Comparison of ENCODE assay signal across 2 cellular contexts in the genomic region with DNA sequence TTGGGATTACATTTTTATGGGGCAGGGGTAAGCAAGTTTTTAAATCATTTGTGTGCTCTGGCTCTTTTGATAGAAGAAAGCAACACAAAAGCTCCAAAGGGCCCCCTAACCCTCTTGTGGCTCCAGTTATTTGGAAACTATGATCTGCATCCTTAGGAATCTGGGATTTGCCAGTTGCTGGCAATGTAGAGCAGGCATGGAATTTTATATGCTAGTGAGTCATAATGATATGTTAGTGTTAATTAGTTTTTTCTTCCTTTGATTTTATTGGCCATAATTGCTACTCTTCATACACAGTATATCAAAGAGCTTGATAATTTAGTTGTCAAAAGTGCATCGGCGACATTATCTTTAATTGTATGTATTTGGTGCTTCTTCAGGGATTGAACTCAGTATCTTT.
TF ChIP-seq lines count a peak whose summit lies in the region.

No MANE protein-coding gene starts in this region.

TF ChIP-seq in HEK293, 187 proteins besides CTCF, POLR2A, EP300 and RAD21 (continued from another document):
- peak; percentile 21; the same call in 1 of the 2 replicates for TF ChIP-seq ZNF335 (tag by site-specific recombination; conservative IDR thresholded peaks at IDR 0.05)
- no peak for TF ChIP-seq KLF7 (tag by site-specific recombination; IDR thresholded peaks at IDR 0.05; ENCODE audit: borderline replicate concordance)
- 0 out of 2 replicates have a peak, but pooled peaks have one; percentile 11 for TF ChIP-seq BCL11B (tag by site-specific recombination; IDR thresholded peaks at IDR 0.05; ENCODE audit: low read depth)
- TF ChIP-seq, protein P1, sequence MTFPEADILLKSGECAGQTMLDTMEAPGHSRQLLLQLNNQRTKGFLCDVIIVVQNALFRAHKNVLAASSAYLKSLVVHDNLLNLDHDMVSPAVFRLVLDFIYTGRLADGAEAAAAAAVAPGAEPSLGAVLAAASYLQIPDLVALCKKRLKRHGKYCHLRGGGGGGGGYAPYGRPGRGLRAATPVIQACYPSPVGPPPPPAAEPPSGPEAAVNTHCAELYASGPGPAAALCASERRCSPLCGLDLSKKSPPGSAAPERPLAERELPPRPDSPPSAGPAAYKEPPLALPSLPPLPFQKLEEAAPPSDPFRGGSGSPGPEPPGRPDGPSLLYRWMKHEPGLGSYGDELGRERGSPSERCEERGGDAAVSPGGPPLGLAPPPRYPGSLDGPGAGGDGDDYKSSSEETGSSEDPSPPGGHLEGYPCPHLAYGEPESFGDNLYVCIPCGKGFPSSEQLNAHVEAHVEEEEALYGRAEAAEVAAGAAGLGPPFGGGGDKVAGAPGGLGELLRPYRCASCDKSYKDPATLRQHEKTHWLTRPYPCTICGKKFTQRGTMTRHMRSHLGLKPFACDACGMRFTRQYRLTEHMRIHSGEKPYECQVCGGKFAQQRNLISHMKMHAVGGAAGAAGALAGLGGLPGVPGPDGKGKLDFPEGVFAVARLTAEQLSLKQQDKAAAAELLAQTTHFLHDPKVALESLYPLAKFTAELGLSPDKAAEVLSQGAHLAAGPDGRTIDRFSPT (tag by site-specific recombination; IDR thresholded peaks at IDR 0.05) = peak; percentile 69; the same call in 1 of the 2 replicates
- TF ChIP-seq, protein P2, sequence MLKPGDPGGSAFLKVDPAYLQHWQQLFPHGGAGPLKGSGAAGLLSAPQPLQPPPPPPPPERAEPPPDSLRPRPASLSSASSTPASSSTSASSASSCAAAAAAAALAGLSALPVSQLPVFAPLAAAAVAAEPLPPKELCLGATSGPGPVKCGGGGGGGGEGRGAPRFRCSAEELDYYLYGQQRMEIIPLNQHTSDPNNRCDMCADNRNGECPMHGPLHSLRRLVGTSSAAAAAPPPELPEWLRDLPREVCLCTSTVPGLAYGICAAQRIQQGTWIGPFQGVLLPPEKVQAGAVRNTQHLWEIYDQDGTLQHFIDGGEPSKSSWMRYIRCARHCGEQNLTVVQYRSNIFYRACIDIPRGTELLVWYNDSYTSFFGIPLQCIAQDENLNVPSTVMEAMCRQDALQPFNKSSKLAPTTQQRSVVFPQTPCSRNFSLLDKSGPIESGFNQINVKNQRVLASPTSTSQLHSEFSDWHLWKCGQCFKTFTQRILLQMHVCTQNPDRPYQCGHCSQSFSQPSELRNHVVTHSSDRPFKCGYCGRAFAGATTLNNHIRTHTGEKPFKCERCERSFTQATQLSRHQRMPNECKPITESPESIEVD (tag by site-specific recombination; IDR thresholded peaks at IDR 0.05) = peak; percentile 26; the same call in 1 of the 2 replicates
- TF ChIP-seq, protein P3, sequence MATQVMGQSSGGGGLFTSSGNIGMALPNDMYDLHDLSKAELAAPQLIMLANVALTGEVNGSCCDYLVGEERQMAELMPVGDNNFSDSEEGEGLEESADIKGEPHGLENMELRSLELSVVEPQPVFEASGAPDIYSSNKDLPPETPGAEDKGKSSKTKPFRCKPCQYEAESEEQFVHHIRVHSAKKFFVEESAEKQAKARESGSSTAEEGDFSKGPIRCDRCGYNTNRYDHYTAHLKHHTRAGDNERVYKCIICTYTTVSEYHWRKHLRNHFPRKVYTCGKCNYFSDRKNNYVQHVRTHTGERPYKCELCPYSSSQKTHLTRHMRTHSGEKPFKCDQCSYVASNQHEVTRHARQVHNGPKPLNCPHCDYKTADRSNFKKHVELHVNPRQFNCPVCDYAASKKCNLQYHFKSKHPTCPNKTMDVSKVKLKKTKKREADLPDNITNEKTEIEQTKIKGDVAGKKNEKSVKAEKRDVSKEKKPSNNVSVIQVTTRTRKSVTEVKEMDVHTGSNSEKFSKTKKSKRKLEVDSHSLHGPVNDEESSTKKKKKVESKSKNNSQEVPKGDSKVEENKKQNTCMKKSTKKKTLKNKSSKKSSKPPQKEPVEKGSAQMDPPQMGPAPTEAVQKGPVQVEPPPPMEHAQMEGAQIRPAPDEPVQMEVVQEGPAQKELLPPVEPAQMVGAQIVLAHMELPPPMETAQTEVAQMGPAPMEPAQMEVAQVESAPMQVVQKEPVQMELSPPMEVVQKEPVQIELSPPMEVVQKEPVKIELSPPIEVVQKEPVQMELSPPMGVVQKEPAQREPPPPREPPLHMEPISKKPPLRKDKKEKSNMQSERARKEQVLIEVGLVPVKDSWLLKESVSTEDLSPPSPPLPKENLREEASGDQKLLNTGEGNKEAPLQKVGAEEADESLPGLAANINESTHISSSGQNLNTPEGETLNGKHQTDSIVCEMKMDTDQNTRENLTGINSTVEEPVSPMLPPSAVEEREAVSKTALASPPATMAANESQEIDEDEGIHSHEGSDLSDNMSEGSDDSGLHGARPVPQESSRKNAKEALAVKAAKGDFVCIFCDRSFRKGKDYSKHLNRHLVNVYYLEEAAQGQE (tag by site-specific recombination; IDR thresholded peaks at IDR 0.05) = no peak
- no peak for TF ChIP-seq GLI2 (tag by site-specific recombination; IDR thresholded peaks at IDR 0.05; ENCODE audit: borderline replicate concordance, low read depth)
TF ChIP-seq in HEK293: peak in this region for 8.

TF ChIP-seq in SK-N-SH, 30 proteins besides CTCF, POLR2A, EP300 and RAD21 (continued from another document):
- TF ChIP-seq, protein P3 (IDR thresholded peaks at IDR 0.05; ENCODE audit: low read depth, low read length) = no peak
- TF ChIP-seq, protein P4, sequence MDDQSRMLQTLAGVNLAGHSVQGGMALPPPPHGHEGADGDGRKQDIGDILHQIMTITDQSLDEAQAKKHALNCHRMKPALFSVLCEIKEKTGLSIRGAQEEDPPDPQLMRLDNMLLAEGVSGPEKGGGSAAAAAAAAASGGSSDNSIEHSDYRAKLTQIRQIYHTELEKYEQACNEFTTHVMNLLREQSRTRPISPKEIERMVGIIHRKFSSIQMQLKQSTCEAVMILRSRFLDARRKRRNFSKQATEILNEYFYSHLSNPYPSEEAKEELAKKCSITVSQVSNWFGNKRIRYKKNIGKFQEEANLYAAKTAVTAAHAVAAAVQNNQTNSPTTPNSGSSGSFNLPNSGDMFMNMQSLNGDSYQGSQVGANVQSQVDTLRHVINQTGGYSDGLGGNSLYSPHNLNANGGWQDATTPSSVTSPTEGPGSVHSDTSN (IDR thresholded peaks at IDR 0.05) = peak; percentile 77
- TF ChIP-seq TEAD4 (IDR thresholded peaks at IDR 0.05; ENCODE audit: borderline replicate concordance, insufficient read depth) (peak; percentile 78), SMC3 (IDR thresholded peaks at IDR 0.05; ENCODE audit: low read depth, low read length) (no peak), ELF1 (IDR thresholded peaks at IDR 0.05) (no peak), FOXJ3 (CRISPR knock-in tag; IDR thresholded peaks at IDR 0.05) (no peak), RXRA (IDR thresholded peaks at IDR 0.05; ENCODE audit: borderline replicate concordance, low read depth) (0 out of 2 replicates have a peak, but pooled peaks have one; percentile 22), JUND (IDR thresholded peaks at IDR 0.05) (peak; percentile 83), FOSL2 (IDR thresholded peaks at IDR 0.05; ENCODE audit: borderline replicate concordance, low read depth) (peak; percentile 76; the same call in 1 of the 2 replicates), MEF2A (IDR thresholded peaks at IDR 0.05; ENCODE audit: borderline replicate concordance, low read depth) (peak; percentile 58; the same call in 1 of the 2 replicates), MXI1 (IDR thresholded peaks at IDR 0.05; ENCODE audit: low read depth, low read length) (no peak), RFX5 (IDR thresholded peaks at IDR 0.05; ENCODE audit: low read length) (no peak)
